9 cellular contexts compared by ENCODE assay signal in genomic region chr16:57023541-57024249, GRCh38.
DNase-seq lines count a peak whose midpoint lies in the region; ATAC-seq lines count a peak whose summit lies in the region.
"Had no signal": no experiment of that assay in that cellular context is flagged by ENCODE, and none has a peak within 500 bp of the region (broad histone marks: within the 10 kb centered on the region; RNA-seq: fewer than 3 reads in every experiment).

No MANE protein-coding gene starts in this region.

- no peaks in the 10 kb centered on the region for H3K9me3 ChIP-seq in HAP-1

- H3K27me3 Mint-ChIP-seq in activated naive CD4-positive, alpha-beta T cell treated with anti-CD3 and anti-CD28 coated beads, Interleukin-2, amount 10 ng/mL, durations not matched to agents 7 days and 5 days: no peaks in the 10 kb centered on the region

- H3K4me3 Mint-ChIP-seq in activated naive CD4-positive, alpha-beta T cell treated with anti-CD3 and anti-CD28 coated beads, Interleukin-2, amount 10 ng/mL, durations not matched to agents 7 days and 5 days: peak overlapping the region; percentile 43

- H3K4me1 Mint-ChIP-seq in activated naive CD4-positive, alpha-beta T cell treated with anti-CD3 and anti-CD28 coated beads, Interleukin-2, amount 10 ng/mL, durations not matched to agents 7 days and 5 days: peaks cover 87% of the 10 kb centered on the region

- H3K36me3 ChIP-seq in HAP-1 (replicated peaks): no peaks in the 10 kb centered on the region

- no peaks in the 10 kb centered on the region for H3K27me3 ChIP-seq in HAP-1 (ENCODE audit: low read depth)

- in situ Hi-C loops in HAP-1 (cut with MboI; ENCODE audit: low sequenced_read_pairs): no loop called here

- peak overlapping the region; percentile 82 for H3K27ac Mint-ChIP-seq in activated naive CD4-positive, alpha-beta T cell treated with anti-CD3 and anti-CD28 coated beads, Interleukin-2, amount 10 ng/mL, durations not matched to agents 7 days and 5 days

- no peaks in the 10 kb centered on the region for H3K9me3 Mint-ChIP-seq in activated naive CD4-positive, alpha-beta T cell treated with anti-CD3 and anti-CD28 coated beads, Interleukin-2, amount 10 ng/mL, durations not matched to agents 7 days and 5 days

- DNase-seq in activated CD4-positive, alpha-beta T cell treated with anti-CD3 and anti-CD28 coated beads, Interleukin-2, amount 50 U/mL, for 4 hours: peak; percentile 70 to 74
- DNase-seq in activated naive CD4-positive, alpha-beta T cell treated with anti-CD3 and anti-CD28 coated beads, Interleukin-2, amount 10 ng/mL, durations not matched to agents 7 days and 5 days: peak; percentile 73
- DNase-seq in stimulated activated CD4-positive, alpha-beta T cell treated with anti-CD3 and anti-CD28 coated beads, Interleukin-1b, Interleukin-23, amount 100 ng/mL, for 1 hour (ENCODE audit: low read depth in 2 of 2): peak; percentile 42 to 48
- DNase-seq in middle frontal gyrus (ENCODE audit: extremely low spot score, low spot score): no peak
- no peak for DNase-seq in HAP-1 (ENCODE audit: low spot score in 2 of 2)
- DNase-seq in NCI-H1105 (lab: John Stamatoyannopoulos, UW): no peak
- DNase-seq: amygdala, NCI-H2081 treated with DMSO at 0.1 percent for 48 hours had no signal

- ATAC-seq in HG02763 (IDR thresholded peaks at IDR 0.05; ENCODE audit: unreplicated experiment): no peak

- no peak overlapping the region for H3K4me3 ChIP-seq in HAP-1

- CTCF ChIA-PET in activated naive CD4-positive, alpha-beta T cell treated with anti-CD3 and anti-CD28 coated beads, Interleukin-2, amount 10 ng/mL, durations not matched to agents 7 days and 5 days (lab: Charles Lee): interaction anchor here (1.4 to 2.3 kb wide), 3 partner anchors 18 to 58 kb away, joined by 3 to 8 read pairs (median 6); no protein-coding TSS in a partner anchor

- peaks cover 93% of the 10 kb centered on the region for H3K36me3 Mint-ChIP-seq in activated naive CD4-positive, alpha-beta T cell treated with anti-CD3 and anti-CD28 coated beads, Interleukin-2, amount 10 ng/mL, durations not matched to agents 7 days and 5 days

- no peaks in the 10 kb centered on the region for H3K4me1 ChIP-seq in HAP-1

Comparison
In these comparisons a context has a peak if more than half of its experiments do, and no peak if none do; other contexts are left out.
1. DNase-seq: peak in activated CD4-positive, alpha-beta T cell treated with anti-CD3 and anti-CD28 coated beads, Interleukin-2, amount 50 U/mL, for 4 hours (2 of 2), activated naive CD4-positive, alpha-beta T cell treated with anti-CD3 and anti-CD28 coated beads, Interleukin-2, amount 10 ng/mL, durations not matched to agents 7 days and 5 days (single experiment) and stimulated activated CD4-positive, alpha-beta T cell treated with anti-CD3 and anti-CD28 coated beads, Interleukin-1b, Interleukin-23, amount 100 ng/mL, for 1 hour (2 of 2); none in middle frontal gyrus (single experiment), HAP-1 (0 of 2) and NCI-H1105 (single experiment).